Comparison of ENCODE assay signal across 8 cellular contexts in the genomic region with DNA sequence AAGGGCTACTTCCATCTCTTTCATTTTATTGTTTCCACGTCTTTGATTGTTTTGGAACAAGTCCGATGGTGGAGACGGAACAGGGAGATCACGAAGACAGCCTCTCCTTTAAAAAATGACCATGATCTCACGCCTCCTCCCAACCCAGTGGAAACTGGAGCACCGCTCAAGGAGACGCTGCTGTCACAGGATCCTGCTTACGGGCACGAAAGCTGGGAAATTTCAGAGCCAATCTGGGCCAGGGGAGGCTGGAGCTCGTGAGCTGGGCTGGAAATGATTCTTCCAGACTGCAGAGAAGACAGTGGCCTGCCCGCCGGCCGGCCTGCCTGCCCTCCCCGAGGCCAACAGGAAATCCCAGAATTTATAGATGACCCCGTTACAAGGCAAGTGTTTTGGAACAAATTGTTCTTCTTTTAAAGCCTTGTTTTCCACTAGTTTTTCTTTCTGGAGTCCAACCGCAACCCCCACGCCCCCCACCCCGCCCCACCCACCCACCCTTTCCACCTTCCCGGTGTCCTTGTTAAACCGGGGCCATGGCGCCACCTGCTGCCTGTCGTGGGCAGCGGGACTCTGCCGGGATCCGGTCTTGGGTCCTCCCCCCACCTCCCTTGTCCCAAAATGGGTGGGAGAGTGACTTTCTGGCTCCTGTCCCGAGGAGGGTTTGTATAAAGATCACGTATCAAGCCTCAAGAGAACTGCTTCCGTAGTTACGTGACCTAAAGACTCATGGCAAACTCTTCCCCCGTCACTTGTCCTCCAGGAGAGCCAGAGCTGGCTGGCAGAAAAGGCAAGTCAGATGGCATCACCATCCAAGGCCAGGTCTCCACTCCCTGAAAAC. TPM values are rescaled to one million over a fixed set of nuclear protein-coding genes. Genes with fewer than 3 reads are reported as not detected.
DNase-seq lines count a peak whose midpoint lies in the region; ATAC-seq lines count a peak whose summit lies in the region.

No MANE protein-coding gene starts in this region.

- DNase-seq in ELR (ENCODE audit: low read depth) = peak; percentile 77
- peak; percentile 80 for DNase-seq in Karpas-422
- peak; percentile 68 for DNase-seq in activated CD8-positive, alpha-beta T cell treated with anti-CD3 and anti-CD28 coated beads, Interleukin-2, amount 10 ng/mL, durations not matched to agents 7 days and 5 days
- peak; percentile 39 for DNase-seq in effector CD8-positive, alpha-beta T cell (lab: John Stamatoyannopoulos, UW)
- peak; percentile 78 for DNase-seq in medulla oblongata (ENCODE audit: extremely low spot score)
- peak; percentile 37 to 61 (median 40) for DNase-seq in stimulated activated CD4-positive, alpha-beta T cell treated with anti-CD3 and anti-CD28 coated beads, TNF-alpha, amount 100 ng/mL, for 24 hours (ENCODE audit: low read depth in 3 of 3)

- CTCF ChIA-PET in activated CD8-positive, alpha-beta T cell treated with anti-CD3 and anti-CD28 coated beads, Interleukin-2, amount 10 ng/mL, durations not matched to agents 7 days and 5 days (lab: Charles Lee) = interaction anchor here (0.7 to 2.9 kb wide), 20 partner anchors 9 to 584 kb away, joined by 3 to 13 read pairs (median 4); a partner anchor contains a TSS

- H3K27me3 Mint-ChIP-seq in activated CD8-positive, alpha-beta T cell treated with anti-CD3 and anti-CD28 coated beads, Interleukin-2, amount 10 ng/mL, durations not matched to agents 7 days and 5 days (ENCODE audit: low read depth) = peaks cover 2% of the 10 kb centered on the region

- H3K27me3 ChIP-seq in Karpas-422 (ENCODE audit: low read length) = no peaks in the 10 kb centered on the region

- H3K9ac ChIP-seq in Karpas-422 (ENCODE audit: low read length) = no peak overlapping the region

- H3K4me3 ChIP-seq in Karpas-422 (ENCODE audit: low read length) = no peak overlapping the region

- POLR2A ChIA-PET in activated CD8-positive, alpha-beta T cell treated with anti-CD3 and anti-CD28 coated beads, Interleukin-2, amount 10 ng/mL, durations not matched to agents 7 days and 5 days (lab: Charles Lee) = interaction anchor here (4.0 kb wide), 1 partner anchor 40 kb away, joined by 23 read pairs; a partner anchor contains a TSS

- H4K20me1 ChIP-seq in Karpas-422 (ENCODE audit: insufficient read depth, low read depth, low read length) = no peaks in the 10 kb centered on the region

- no peaks in the 10 kb centered on the region for H3K79me2 ChIP-seq in Karpas-422 (ENCODE audit: low read length)

- no peaks in the 10 kb centered on the region for H3K9me3 ChIP-seq in Karpas-422 (ENCODE audit: low read length)

- ATAC-seq in activated CD8-positive, alpha-beta T cell treated with anti-CD3 and anti-CD28 coated beads, Interleukin-2, amount 10 ng/mL, durations not matched to agents 7 days and 5 days = no peak
- ATAC-seq in GM19467 (IDR thresholded peaks at IDR 0.05; ENCODE audit: unreplicated experiment) (no peak), GM18858 (IDR thresholded peaks at IDR 0.05; ENCODE audit: unreplicated experiment) (no peak)

- no peaks in the 10 kb centered on the region for H3K9me2 ChIP-seq in Karpas-422 (replicated peaks; ENCODE audit: insufficient read depth, low read length)

- H3K9me3 Mint-ChIP-seq in activated CD8-positive, alpha-beta T cell treated with anti-CD3 and anti-CD28 coated beads, Interleukin-2, amount 10 ng/mL, durations not matched to agents 7 days and 5 days (ENCODE audit: insufficient read depth) = no peaks in the 10 kb centered on the region

- H3K27ac ChIP-seq in Karpas-422 (ENCODE audit: low read length) = no peak overlapping the region

- no peak overlapping the region for H3K27ac Mint-ChIP-seq in activated CD8-positive, alpha-beta T cell treated with anti-CD3 and anti-CD28 coated beads, Interleukin-2, amount 10 ng/mL, durations not matched to agents 7 days and 5 days

- H2AFZ ChIP-seq in Karpas-422 (ENCODE audit: low read length) = no peak overlapping the region

- H3K4me2 ChIP-seq in Karpas-422 (ENCODE audit: low read depth, low read length, poor library complexity, severe bottlenecking) = no peak overlapping the region

- peaks cover 44% of the 10 kb centered on the region for H3K4me1 Mint-ChIP-seq in activated CD8-positive, alpha-beta T cell treated with anti-CD3 and anti-CD28 coated beads, Interleukin-2, amount 10 ng/mL, durations not matched to agents 7 days and 5 days (ENCODE audit: low read depth)

- no peak overlapping the region for H3K4me3 Mint-ChIP-seq in activated CD8-positive, alpha-beta T cell treated with anti-CD3 and anti-CD28 coated beads, Interleukin-2, amount 10 ng/mL, durations not matched to agents 7 days and 5 days

- no peaks in the 10 kb centered on the region for H3K36me3 Mint-ChIP-seq in activated CD8-positive, alpha-beta T cell treated with anti-CD3 and anti-CD28 coated beads, Interleukin-2, amount 10 ng/mL, durations not matched to agents 7 days and 5 days (ENCODE audit: low read depth)

- peaks cover 4% of the 10 kb centered on the region; the same call in 1 of the 2 replicates for H3K4me1 ChIP-seq in Karpas-422 (ENCODE audit: low read length)

- H3K36me3 ChIP-seq in Karpas-422 (ENCODE audit: insufficient read depth, low read length) = no peaks in the 10 kb centered on the region

RNA-seq across cellular contexts. Expression of a gene that starts 40.3 kb away (rescaled TPM):
- total RNA-seq in Karpas-422 (2014; rRNA removed; shearing (Covaris generic); ENCODE audit: low replicate concordance) = 0.32 and 0.71 TPM in 2 replicates
- 1 to 10 TPM; 1.3 to 1.7 TPM for total RNA-seq in activated CD8-positive, alpha-beta T cell treated with anti-CD3 and anti-CD28 coated beads, Interleukin-2, amount 10 ng/mL, durations not matched to agents 7 days and 5 days
